8 cellular contexts compared by ENCODE assay signal in genomic region chr2:78576409-78576808, GRCh38.
"Had no signal": no experiment of that assay in that cellular context is flagged by ENCODE, and none has a peak within 500 bp of the region (broad histone marks: within the 10 kb centered on the region; RNA-seq: fewer than 3 reads in every experiment).

No MANE protein-coding gene starts in this region.

- H3K4me3 ChIP-seq: GM23248, HAP-1 had no signal

- ATAC-seq: HCT116 had no signal

- H3K4me1 ChIP-seq: HAP-1 had no signal

- H3K9ac ChIP-seq: GM23248 had no signal

- H3K27ac Mint-ChIP-seq: H9, HFFc6 had no signal

- H3K4me3 Mint-ChIP-seq: H9, HFFc6 had no signal

- DNase-seq: GM23248, GOT3, H7, H9, HCEC 1CT, HFFc6 had no signal

- H3K9me3 Mint-ChIP-seq: H9 had no signal

- H2AFZ ChIP-seq: GM23248 had no signal

- H3K27ac ChIP-seq: GM23248 had no signal

- H3K9me3 ChIP-seq: HAP-1 had no signal

- H3K36me3 ChIP-seq: HAP-1 had no signal
